24 cellular contexts compared by ENCODE assay signal in genomic region chr4:70640192-70640591, GRCh38. TPM values are rescaled to one million over a fixed set of nuclear protein-coding genes. Genes with fewer than 3 reads are reported as not detected.
A peak's percentile ranks its signal among the peaks of the same experiment; 100 is the strongest.
DNase-seq lines count a peak whose midpoint lies in the region; ATAC-seq, FAIRE-seq and TF ChIP-seq lines count a peak whose summit lies in the region.
"Had no signal": no experiment of that assay in that cellular context is flagged by ENCODE, and none has a peak within 500 bp of the region (broad histone marks: within the 10 kb centered on the region; RNA-seq: fewer than 3 reads in every experiment).

No MANE protein-coding gene starts in this region.

- ATAC-seq in GM18499 (IDR thresholded peaks at IDR 0.05; ENCODE audit: insufficient read depth, unreplicated experiment) (peak; percentile 65), GM18502 (IDR thresholded peaks at IDR 0.05; ENCODE audit: poor library complexity, unreplicated experiment) (peak; percentile 86), GM21529 (IDR thresholded peaks at IDR 0.05; ENCODE audit: unreplicated experiment) (peak; percentile 61), HG03457 (IDR thresholded peaks at IDR 0.05; ENCODE audit: unreplicated experiment) (peak; percentile 53), HG03139 (IDR thresholded peaks at IDR 0.05; ENCODE audit: unreplicated experiment) (no peak)
- ATAC-seq: gastrocnemius medialis; left ventricle myocardium superior; naive thymus-derived CD4-positive, alpha-beta T cell; Panc1; upper lobe of right lung had no signal

- TF ChIP-seq POLR2A in GM12892 (IDR thresholded peaks at IDR 0.05; ENCODE audit: low read depth, low read length), result no peak

- FAIRE-seq in GM12892 (lab: Jason Lieb, UNC), result no peak
- FAIRE-seq: islet of Langerhans had no signal

- no peak for DNase-seq in GM12892 (ENCODE audit: insufficient read length)
- DNase-seq in pons (ENCODE audit: low spot score), result no peak
- no peak for DNase-seq in activated gamma-delta T cell treated with Interleukin-2 at 50 U/mL for 16 hours
- DNase-seq: activated CD4-positive, alpha-beta T cell treated with anti-CD3 and anti-CD28 coated beads for 1 hour; activated CD8-positive, alpha-beta memory T cell treated with anti-CD3 and anti-CD28 coated beads, Interleukin-2, amount 50 U/mL, for 48 hours; anterior cingulate cortex; CD4-positive, CD25-positive, alpha-beta regulatory T cell; gastrocnemius medialis; H9; hippocampal formation; left ventricle myocardium superior; naive thymus-derived CD4-positive, alpha-beta T cell; NCI-H187; NCI-H526; nucleus accumbens; substantia nigra; upper lobe of right lung had no signal

RNA-seq across cellular contexts. Expression of gene ENAM, which starts 11.6 kb away (rescaled TPM):
- 0.45 TPM for polyA plus RNA-seq in GM12892 (2012; ENCODE audit: missing spikeins)
- polyA plus RNA-seq: CD4-positive, CD25-positive, alpha-beta regulatory T cell; naive thymus-derived CD4-positive, alpha-beta T cell had no signal

RNA-seq across cellular contexts. Expression of gene JCHAIN, which starts 26.1 kb away (rescaled TPM):
- 270 TPM for polyA plus RNA-seq in GM12892 (2012; ENCODE audit: missing spikeins)

RNA-seq across cellular contexts. Expression of gene AMBN, which starts 48.1 kb away (rescaled TPM):
- polyA plus RNA-seq in GM12892 (2012; ENCODE audit: missing spikeins), result not detected
- polyA plus RNA-seq: CD4-positive, CD25-positive, alpha-beta regulatory T cell; naive thymus-derived CD4-positive, alpha-beta T cell had no signal

RNA-seq across cellular contexts. Expression of gene UTP3, which starts 48.1 kb away (rescaled TPM):
- 26.0 TPM for polyA plus RNA-seq in GM12892 (2012; ENCODE audit: missing spikeins)
